In genomic region chr6:119686644-119687043, GRCh38 we compare ENCODE assay signal across 22 cellular contexts.
"Had no signal": no experiment of that assay in that cellular context is flagged by ENCODE, and none has a peak within 500 bp of the region (broad histone marks: within the 10 kb centered on the region; RNA-seq: fewer than 3 reads in every experiment).

No MANE protein-coding gene starts in this region.

- ATAC-seq: natural killer cell treated with Interleukin-12 subunit alpha and Interleukin-12 subunit beta and Interleukin-15 and Interleukin-18, amount 100 ng/mL, for 72 hours; right lobe of liver; stimulated activated naive B cell treated with anti-CD40 and anti-IgM and Interleukin-4, amounts not matched to agents 10 μg/mL and 1 μg/mL and 100 μg/mL, for 72 hours; stimulated activated naive CD8-positive, alpha-beta T cell treated with anti-CD3 and anti-CD28 coated beads, Interleukin-15, Interleukin-2, amounts not matched to agents 100 U/mL and 50 U/mL, for 24 hours had no signal

- H3K36me3 ChIP-seq: left ventricle myocardium inferior, ovary, right atrium auricular region, right lobe of liver, stomach, thyroid gland, transverse colon, upper lobe of left lung, vagina had no signal

- DNase-seq: immature natural killer cell; islet precursor cell; left ventricle myocardium inferior; mesendoderm; naive B cell; ovary; right lobe of liver; stimulated activated CD4-positive, alpha-beta T cell treated with anti-CD3 and anti-CD28 coated beads, Interleukin-12 subunit alpha, Interleukin-12 subunit beta, amount 100 ng/mL, for 4 hours; stimulated activated CD4-positive, alpha-beta T cell treated with anti-CD3 and anti-CD28 coated beads, Interleukin-15, amount 100 ng/mL, for 24 hours; stimulated activated CD4-positive, alpha-beta T cell treated with anti-CD3 and anti-CD28 coated beads, Interleukin-2, amount 100 ng/mL, for 24 hours; stimulated activated CD4-positive, alpha-beta T cell treated with anti-CD3 and anti-CD28 coated beads, Interleukin-4, amount 100 ng/mL, for 1 hour; stimulated activated naive B cell treated with anti-CD40 and anti-IgM and Interleukin-4, amounts not matched to agents 10 μg/mL and 1 μg/mL and 100 μg/mL, for 72 hours; stimulated activated naive CD8-positive, alpha-beta T cell treated with anti-CD3 and anti-CD28 coated beads, Interleukin-15, Interleukin-2, amounts not matched to agents 100 U/mL and 50 U/mL, for 24 hours; stomach; testis; thyroid gland; transverse colon; upper lobe of left lung had no signal

- H3K4me3 ChIP-seq: left ventricle myocardium inferior, lung, ovary, right atrium auricular region, right lobe of liver, stomach, testis, thyroid gland, transverse colon, upper lobe of left lung, vagina had no signal

- H3K27ac ChIP-seq: left ventricle myocardium inferior, ovary, right atrium auricular region, right lobe of liver, stomach, testis, thyroid gland, transverse colon, upper lobe of left lung, vagina had no signal

- H3K27me3 ChIP-seq: ovary, right atrium auricular region, right lobe of liver, stomach, testis, thyroid gland, transverse colon, upper lobe of left lung, vagina had no signal

- H3K4me1 ChIP-seq: left ventricle myocardium inferior, right atrium auricular region, right lobe of liver, stomach, testis, thyroid gland, transverse colon, upper lobe of left lung, vagina had no signal

- H3K9me3 ChIP-seq: left ventricle myocardium inferior, ovary, right atrium auricular region, right lobe of liver, stomach, testis, thyroid gland, transverse colon, upper lobe of left lung, vagina had no signal
